ENCODE assay signal across 17 cellular contexts in the genomic region with DNA sequence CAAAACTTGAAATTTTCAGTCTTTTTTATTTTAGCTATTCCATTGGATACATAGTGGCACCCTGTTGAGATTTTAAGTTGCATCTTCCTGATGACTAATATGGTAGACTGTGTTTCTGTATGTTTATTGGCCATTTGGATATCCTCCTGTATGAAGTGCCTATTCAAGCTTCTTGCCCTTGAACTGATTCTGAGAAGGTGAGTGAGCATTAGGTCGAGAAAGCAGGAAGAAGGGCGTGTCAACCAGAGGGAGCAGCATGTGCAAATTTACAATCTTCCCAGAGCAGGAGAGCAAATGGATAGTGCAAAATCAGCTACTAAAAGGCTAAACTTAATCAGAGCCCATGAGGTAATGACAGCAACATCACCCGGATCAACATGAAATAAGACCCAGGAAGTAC. TPM values are rescaled to one million over a fixed set of nuclear protein-coding genes. Genes with fewer than 3 reads are reported as not detected.
DNase-seq lines count a peak whose midpoint lies in the region; ATAC-seq and TF ChIP-seq lines count a peak whose summit lies in the region.
"Had no signal": no experiment of that assay in that cellular context is flagged by ENCODE, and none has a peak within 500 bp of the region (broad histone marks: within the 10 kb centered on the region; RNA-seq: fewer than 3 reads in every experiment).

No MANE protein-coding gene starts in this region.

- no peaks in the 10 kb centered on the region for H3K79me2 ChIP-seq in smooth muscle cell (ENCODE audit: low read depth)

- peaks cover 15% of the 10 kb centered on the region for H3K4me1 ChIP-seq in mucosa of descending colon (ENCODE audit: low read depth)
- H3K4me1 ChIP-seq in smooth muscle cell (ENCODE audit: low read depth), result no peaks in the 10 kb centered on the region

- no peak overlapping the region for H3K4me2 ChIP-seq in smooth muscle cell

- no peaks in the 10 kb centered on the region for H3F3A ChIP-seq in smooth muscle cell (ENCODE audit: low read depth)

- peaks cover 4% of the 10 kb centered on the region for H3K36me3 Mint-ChIP-seq in type B pancreatic cell

- peak; percentile 73 for ATAC-seq in mucosa of descending colon
- no peak for ATAC-seq in HG03135 (IDR thresholded peaks at IDR 0.05; ENCODE audit: unreplicated experiment)

- H3K27me3 Mint-ChIP-seq in type B pancreatic cell, result no peaks in the 10 kb centered on the region

- no peak for TF ChIP-seq CTCF in dorsolateral prefrontal cortex (IDR thresholded peaks at IDR 0.05 in 54 of 56, conservative IDR thresholded peaks at IDR 0.05 in 2 of 56; ENCODE audit: low read depth in 1 of 56, partially characterized antibody in 56 of 56)
- TF ChIP-seq CTCF in mucosa of descending colon (IDR thresholded peaks at IDR 0.05), result no peak
- TF ChIP-seq CTCF in type B pancreatic cell (conservative IDR thresholded peaks at IDR 0.05), result no peak
- TF ChIP-seq CTCF in smooth muscle cell (IDR thresholded peaks at IDR 0.05; ENCODE audit: borderline replicate concordance, insufficient read depth, poor library complexity, severe bottlenecking), result no peak

- H3K36me3 ChIP-seq in mucosa of descending colon (ENCODE audit: low read depth) (no peaks in the 10 kb centered on the region), smooth muscle cell (ENCODE audit: low read depth) (no peaks in the 10 kb centered on the region)

- H3K9me3 Mint-ChIP-seq in type B pancreatic cell, result no peaks in the 10 kb centered on the region

- no peak overlapping the region for H3K4me3 Mint-ChIP-seq in type B pancreatic cell

- H4K20me1 ChIP-seq in smooth muscle cell (ENCODE audit: low read depth), result no peaks in the 10 kb centered on the region

- H3K4me1 Mint-ChIP-seq in type B pancreatic cell (ENCODE audit: unreplicated experiment), result peaks cover 34% of the 10 kb centered on the region

- no peaks in the 10 kb centered on the region for H3K27me3 ChIP-seq in dorsolateral prefrontal cortex
- no peaks in the 10 kb centered on the region for H3K27me3 ChIP-seq in smooth muscle cell (ENCODE audit: low read depth)

- H3K27ac ChIP-seq in angular gyrus (ENCODE audit: low read depth, low read length) (peak overlapping the region; percentile 80), dorsolateral prefrontal cortex (peak overlapping the region; percentile 43 to 96 (median 88)), smooth muscle cell (ENCODE audit: low read depth) (no peak overlapping the region)

- no peak overlapping the region for H3K9ac ChIP-seq in smooth muscle cell (ENCODE audit: low read depth)

- H3K9me3 ChIP-seq in mucosa of descending colon (no peaks in the 10 kb centered on the region), smooth muscle cell (replicated peaks; ENCODE audit: low read depth) (no peaks in the 10 kb centered on the region)

- H2AFZ ChIP-seq in smooth muscle cell (ENCODE audit: low read depth), result no peak overlapping the region

- DNase-seq in dorsolateral prefrontal cortex (no peak), mucosa of descending colon (peak in 1 of 3 donors; percentile 19), type B pancreatic cell (ENCODE audit: extremely low spot score, unreplicated experiment) (no peak), smooth muscle cell (lab: John Stamatoyannopoulos, UW; ENCODE audit: unreplicated experiment) (no peak), cerebellum (ENCODE audit: low spot score) (no peak)
- DNase-seq: AML-193, COR-L47, DMS153, GOT3, NCI-H1048, NCI-H1436 treated with DMSO at 0.1 percent for 48 hours, NCI-H2081 treated with DMSO at 0.1 percent for 48 hours, NCI-H524 treated with DMSO at 0.1 percent for 48 hours, SHP77 had no signal

- intact Hi-C loops in dorsolateral prefrontal cortex (cut with DNase I), result no loop called here
- intact Hi-C loops in mucosa of descending colon (cut with DNase I, micrococcal nuclease), result no loop called here

- 91% methylated on average over 3 of the region's 3 CpGs for WGBS in smooth muscle cell (ENCODE audit: low lambda C conversion rate)

- H3K4me3 ChIP-seq in dorsolateral prefrontal cortex (no peak overlapping the region), mucosa of descending colon (no peak overlapping the region), smooth muscle cell (no peak overlapping the region)

- peak overlapping the region; percentile 7 for H3K27ac Mint-ChIP-seq in type B pancreatic cell

RNA-seq across cellular contexts. Expression of gene INPP1, which starts 8.6 kb away (rescaled TPM):
- 10 to 100 TPM; 32.3 to 82.1 (median 48.4) TPM for total RNA-seq in dorsolateral prefrontal cortex
- total RNA-seq in mucosa of descending colon, result 10 to 100 TPM; 31.3 to 37.7 (median 36.3) TPM
- 17.2 and 21.6 TPM in 2 replicates for total RNA-seq in type B pancreatic cell (ENCODE audit: low replicate concordance)
- 4.5 and 11.3 TPM in 2 replicates for total RNA-seq in smooth muscle cell
- 12.5 and 14.3 TPM in 2 replicates for polyA plus RNA-seq in smooth muscle cell
- 7.7 TPM for total RNA-seq in cerebellum
- total RNA-seq: OCI-LY7 had no signal

RNA-seq across cellular contexts. Expression of gene HIBCH, which starts 32.3 kb away (rescaled TPM):
- total RNA-seq in dorsolateral prefrontal cortex (100 to 1,000 TPM in 4 of 120 experiments, 10 to 100 TPM in 116; 29.2 to 189 (median 49.2) TPM), mucosa of descending colon (10 to 100 TPM; 46.5 to 79.3 (median 46.7) TPM), type B pancreatic cell (ENCODE audit: low replicate concordance) (28.8 and 46.6 TPM in 2 replicates), smooth muscle cell (15.1 and 16.6 TPM in 2 replicates), cerebellum (36.6 TPM)
- polyA plus RNA-seq in smooth muscle cell, result 18.1 and 31.9 TPM in 2 replicates

RNA-seq across cellular contexts. Expression of gene MFSD6, which starts 56.2 kb away (rescaled TPM):
- total RNA-seq in dorsolateral prefrontal cortex (100 to 1,000 TPM in 107 of 120 experiments, 10 to 100 TPM in 13; 57.2 to 174 (median 137) TPM), mucosa of descending colon (10 to 100 TPM; 58.4 to 73.2 (median 64.1) TPM), type B pancreatic cell (ENCODE audit: low replicate concordance) (15.2 and 21.8 TPM in 2 replicates), smooth muscle cell (3.6 and 5.1 TPM in 2 replicates), cerebellum (41.2 TPM)
- polyA plus RNA-seq in smooth muscle cell, result 1.2 and 1.7 TPM in 2 replicates
